16 cellular contexts compared by ENCODE assay signal in the genomic region with DNA sequence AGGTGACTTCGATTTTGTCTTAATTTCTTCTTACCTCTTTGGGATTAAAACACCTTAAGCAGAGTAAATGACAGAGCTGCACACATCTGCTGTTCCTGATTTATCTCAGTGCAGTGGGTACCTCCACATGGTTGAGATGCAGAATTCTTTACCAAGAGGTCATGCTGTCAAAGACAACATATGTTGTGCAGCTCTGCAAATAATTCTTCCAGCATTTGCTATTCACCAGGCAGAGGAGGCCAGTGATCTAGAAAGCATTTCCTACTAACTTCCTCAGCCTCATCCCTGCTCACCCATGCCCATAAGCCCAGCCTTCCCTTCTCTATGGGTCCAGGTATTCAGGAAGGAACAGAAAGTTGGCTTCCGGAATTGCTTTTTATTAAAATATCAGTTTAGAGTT.
DNase-seq lines count a peak whose midpoint lies in the region; ATAC-seq and TF ChIP-seq lines count a peak whose summit lies in the region.
"Had no signal": no experiment of that assay in that cellular context is flagged by ENCODE, and none has a peak within 500 bp of the region (broad histone marks: within the 10 kb centered on the region; RNA-seq: fewer than 3 reads in every experiment).

No MANE protein-coding gene starts in this region.

- no peak overlapping the region for H4K5ac ChIP-seq in IMR-90 (ENCODE audit: low read depth, low read length)

- peak overlapping the region; percentile 38; the same call in 1 of the 2 replicates for H2BK120ac ChIP-seq in IMR-90 (ENCODE audit: low read depth, low read length)

- H3K4me2 ChIP-seq in IMR-90 (ENCODE audit: low read depth, low read length) (no peak overlapping the region), smooth muscle cell (no peak overlapping the region)
- H3K4me2 ChIP-seq: GM23338 had no signal

- no peak for TF ChIP-seq RAD21 in IMR-90 (IDR thresholded peaks at IDR 0.05; ENCODE audit: low read length)

- no CpG with 5 or more reads among the region's 2 CpGs for WGBS in IMR-90 (ENCODE audit: extremely low coverage in 2 of 2, insufficient read length in 1 of 2), 2 experiments
- 100% methylated on average over 2 of the region's 2 CpGs for WGBS in esophagus muscularis mucosa
- 88% methylated on average over 2 of the region's 2 CpGs for WGBS in smooth muscle cell (ENCODE audit: low lambda C conversion rate)

- H3K9me3 ChIP-seq in IMR-90 (ENCODE audit: control insufficient read depth, insufficient read depth, low read length) (peaks cover 2% of the 10 kb centered on the region; the same call in 1 of the 2 replicates), esophagus muscularis mucosa (peaks cover 0 to 3% (median 0%) of the 10 kb centered on the region in 4 donors), smooth muscle cell (replicated peaks; ENCODE audit: low read depth) (no peaks in the 10 kb centered on the region)
- H3K9me3 ChIP-seq: HAP-1 had no signal

- no peak overlapping the region; the same call in 1 of the 2 replicates for H3K4ac ChIP-seq in IMR-90 (ENCODE audit: low read depth, low read length)

- H3K9ac ChIP-seq in IMR-90 (ENCODE audit: low read depth, low read length) = no peak overlapping the region
- no peak overlapping the region for H3K9ac ChIP-seq in smooth muscle cell (ENCODE audit: low read depth)

- TF ChIP-seq POLR2A in IMR-90 (IDR thresholded peaks at IDR 0.05; ENCODE audit: low read depth, low read length) = no peak
- TF ChIP-seq POLR2A in esophagus muscularis mucosa (IDR thresholded peaks at IDR 0.05; ENCODE audit: low read depth) = no peak

- H3K9me1 ChIP-seq in IMR-90 (ENCODE audit: insufficient read depth, low read length) = peaks cover 3% of the 10 kb centered on the region

- H3F3A ChIP-seq in smooth muscle cell (ENCODE audit: low read depth) = no peaks in the 10 kb centered on the region

- peak overlapping the region; percentile 48; the same call in 1 of the 3 replicates for H2BK15ac ChIP-seq in IMR-90 (ENCODE audit: low read depth, low read length)

- H3K4me3 ChIP-seq in IMR-90 (ENCODE audit: insufficient read depth, low read depth, low read length) (no peak overlapping the region), esophagus muscularis mucosa (no peak overlapping the region), smooth muscle cell (no peak overlapping the region)
- H3K4me3 ChIP-seq: GM23338, HAP-1 had no signal

- intact Hi-C loops in IMR-90 (cut with micrococcal nuclease) = loop anchor here (2.0 kb wide), 1 partner anchor 70 kb away; no protein-coding TSS in a partner anchor
- intact Hi-C loops in esophagus muscularis mucosa (cut with DNase I) = no loop called here

- ATAC-seq in IMR-90 (ENCODE audit: low read depth) (no peak), GM18517 (IDR thresholded peaks at IDR 0.05; ENCODE audit: unreplicated experiment) (no peak)
- ATAC-seq: GM23338 had no signal

- H3K79me1 ChIP-seq in IMR-90 (ENCODE audit: low read depth in 1 of 2, low read length in 2 of 2) = no peaks in the 10 kb centered on the region

- H2BK5ac ChIP-seq in IMR-90 (ENCODE audit: low read depth, low read length, poor library complexity, severe bottlenecking) = no peak overlapping the region

- in situ Hi-C loops in IMR-90 (cut with MboI; ENCODE audit: low sequenced_read_pairs) = no loop called here

- H3K27ac ChIP-seq in IMR-90 (ENCODE audit: insufficient read depth, low read length) = no peak overlapping the region
- H3K27ac ChIP-seq in esophagus muscularis mucosa (replicated peaks in 1 of 4) = no peak overlapping the region
- peak overlapping the region; percentile 60 for H3K27ac ChIP-seq in smooth muscle cell (ENCODE audit: low read depth)

- POLR2A ChIA-PET in IMR-90 (lab: Charles Lee; ENCODE audit: unreplicated experiment) = no interaction called here

- H3K4me1 ChIP-seq in IMR-90 (ENCODE audit: control insufficient read depth, insufficient read depth, low read length) (peaks cover 23% of the 10 kb centered on the region), esophagus muscularis mucosa (peaks cover 0 to 39% (median 38%) of the 10 kb centered on the region in 4 donors), smooth muscle cell (ENCODE audit: low read depth) (no peaks in the 10 kb centered on the region)
- H3K4me1 ChIP-seq: HAP-1 had no signal

- peak overlapping the region; percentile 38 for H3K18ac ChIP-seq in IMR-90 (ENCODE audit: low read depth, low read length)

- no peaks in the 10 kb centered on the region for H3K79me2 ChIP-seq in smooth muscle cell (ENCODE audit: low read depth)

- H2AK9ac ChIP-seq in IMR-90 (replicated peaks; ENCODE audit: low read depth, low read length, poor library complexity) = no peak overlapping the region

- no peak overlapping the region; the same call in 1 of the 2 replicates for H2AK5ac ChIP-seq in IMR-90 (ENCODE audit: low read depth, low read length)

- no peak for TF ChIP-seq EP300 in esophagus muscularis mucosa (IDR thresholded peaks at IDR 0.05)

- H3K56ac ChIP-seq in IMR-90 (ENCODE audit: extremely low read depth, insufficient read depth, low read length) = no peak overlapping the region

- DNase-seq in IMR-90 (no peak), NCI-H345 (lab: John Stamatoyannopoulos, UW) (peak; percentile 27), esophagus muscularis mucosa (ENCODE audit: extremely low spot score) (peak; percentile 50), smooth muscle cell (lab: John Stamatoyannopoulos, UW; ENCODE audit: unreplicated experiment) (no peak)
- no peak for DNase-seq in activated CD4-positive, CD25-positive, alpha-beta regulatory T cell (lab: John Stamatoyannopoulos, UW)
- no peak for DNase-seq in activated T-cell treated with anti-CD3 and anti-CD28 coated beads, Interleukin-2, amount 50 U/mL, for 48 hours
- DNase-seq: C1 segment of cervical spinal cord; Calu3; CD4-positive, alpha-beta memory T cell; COR-L47; DMS53; DND-41; HFFc6 had no signal

- CTCF ChIA-PET in IMR-90 (lab: Yijun Ruan, JAX) = interaction anchor here (0.7 kb wide), 1 partner anchor 126 kb away, joined by 4 read pairs; no protein-coding TSS in a partner anchor

- BruUV-seq in IMR-90 (replicated peaks; lab: Mats Ljungman, UMichigan) = no TSS peak

- H3K36me3 ChIP-seq in IMR-90 (ENCODE audit: control insufficient read depth, insufficient read depth, low read length) = no peaks in the 10 kb centered on the region
- no peaks in the 10 kb centered on the region for H3K36me3 ChIP-seq in esophagus muscularis mucosa
- H3K36me3 ChIP-seq in smooth muscle cell (ENCODE audit: low read depth) = no peaks in the 10 kb centered on the region
- H3K36me3 ChIP-seq: HAP-1 had no signal

- H2AFZ ChIP-seq in IMR-90 (replicated peaks; ENCODE audit: low read length, poor library complexity) (no peak overlapping the region), smooth muscle cell (ENCODE audit: low read depth) (no peak overlapping the region)
- H2AFZ ChIP-seq: GM23338 had no signal

- no peaks in the 10 kb centered on the region for H4K20me1 ChIP-seq in IMR-90 (ENCODE audit: insufficient read depth, low read length)
- no peaks in the 10 kb centered on the region for H4K20me1 ChIP-seq in smooth muscle cell (ENCODE audit: low read depth)

- no peak overlapping the region for H3K23ac ChIP-seq in IMR-90 (ENCODE audit: low read depth, low read length)

- peak overlapping the region; percentile 1; the same call in 1 of the 2 replicates for H2BK20ac ChIP-seq in IMR-90 (ENCODE audit: low read depth, low read length)

- no peak overlapping the region for H4K8ac ChIP-seq in IMR-90 (ENCODE audit: low read depth in 2 of 2, low read length in 2 of 2)

- peak overlapping the region; percentile 42; the same call in 1 of the 2 replicates for H4K91ac ChIP-seq in IMR-90 (ENCODE audit: insufficient read depth, low read depth, low read length)

- H3K27me3 ChIP-seq in IMR-90 (ENCODE audit: control insufficient read depth, insufficient read depth, low read length) (no peaks in the 10 kb centered on the region), esophagus muscularis mucosa (no peaks in the 10 kb centered on the region), smooth muscle cell (ENCODE audit: low read depth) (no peaks in the 10 kb centered on the region)

- TF ChIP-seq CTCF in IMR-90 (conservative IDR thresholded peaks at IDR 0.05; ENCODE audit: low read depth, low read length) (no peak), esophagus muscularis mucosa (IDR thresholded peaks at IDR 0.05) (no peak), smooth muscle cell (IDR thresholded peaks at IDR 0.05; ENCODE audit: borderline replicate concordance, insufficient read depth, poor library complexity, severe bottlenecking) (no peak)

- dilution Hi-C loops in IMR-90 (cut with HindIII; ENCODE audit: low sequenced_read_pairs, unreplicated experiment) = no loop called here

- H3K14ac ChIP-seq in IMR-90 (replicated peaks; ENCODE audit: low read depth, low read length) = 0 out of 2 replicates have a peak overlapping the region, but pooled peaks have one; percentile 0

TF ChIP-seq in IMR-90, 13 proteins besides CTCF, POLR2A, EP300 and RAD21:
- TF ChIP-seq CHD1 (IDR thresholded peaks at IDR 0.05; ENCODE audit: low read depth, low read length) (no peak), SMC3 (IDR thresholded peaks at IDR 0.05; ENCODE audit: low read depth, low read length) (no peak), RFX5 (IDR thresholded peaks at IDR 0.05; ENCODE audit: low read depth, low read length) (no peak), USF2 (IDR thresholded peaks at IDR 0.05; ENCODE audit: low read depth, low read length) (no peak), MAFK (IDR thresholded peaks at IDR 0.05; ENCODE audit: low read depth, low read length) (no peak), MAZ (IDR thresholded peaks at IDR 0.05; ENCODE audit: borderline replicate concordance, low read depth, low read length) (no peak), BHLHE40 (IDR thresholded peaks at IDR 0.05; ENCODE audit: low read depth, low read length) (no peak), MXI1 (IDR thresholded peaks at IDR 0.05; ENCODE audit: borderline replicate concordance, low read depth, low read length) (no peak), NFE2L2 (IDR thresholded peaks at IDR 0.05; ENCODE audit: low read depth, low read length) (no peak), RCOR1 (IDR thresholded peaks at IDR 0.05; ENCODE audit: insufficient replicate concordance, low read length) (no peak)
TF ChIP-seq in IMR-90: peak in this region for 0.

Comparison
In these comparisons a context has a peak if more than half of its experiments do, and no peak if none do; other contexts are left out.
1. DNase-seq: peak in NCI-H345 (single experiment) and esophagus muscularis mucosa (single experiment); none in IMR-90 (single experiment), smooth muscle cell (single experiment), activated CD4-positive, CD25-positive, alpha-beta regulatory T cell (0 of 4) and activated T-cell treated with anti-CD3 and anti-CD28 coated beads, Interleukin-2, amount 50 U/mL, for 48 hours (0 of 2).